ENCODE assay signal across 11 cellular contexts in the genomic region with DNA sequence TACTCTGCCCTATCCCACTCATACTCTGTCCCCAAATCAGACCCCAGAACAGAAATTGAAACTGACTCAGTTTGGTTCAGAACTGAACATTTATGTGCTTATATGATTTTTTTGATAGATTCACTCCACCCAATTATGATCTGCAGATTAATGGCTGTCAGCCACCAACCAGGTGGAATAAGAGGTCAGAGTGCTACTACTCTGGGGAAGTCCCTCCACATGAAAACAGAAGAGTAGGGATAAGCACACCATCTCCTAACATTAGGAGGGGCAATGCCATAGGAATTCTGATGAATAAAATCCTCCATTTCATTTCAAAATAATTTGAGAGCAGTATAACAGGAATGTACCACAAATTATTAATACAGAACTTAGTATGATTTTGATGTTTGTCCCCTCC.
"Had no signal": no experiment of that assay in that cellular context is flagged by ENCODE, and none has a peak within 500 bp of the region (broad histone marks: within the 10 kb centered on the region; RNA-seq: fewer than 3 reads in every experiment).

No MANE protein-coding gene starts in this region.

- H3K4me3 ChIP-seq: GM23248, GM23338, HAP-1 had no signal

- H3K9me3 ChIP-seq: HAP-1 had no signal

- H3K27ac ChIP-seq: GM23248 had no signal

- H3K36me3 ChIP-seq: HAP-1 had no signal

- DNase-seq: GM23248, GOT3, H7, H9, HCEC 1CT, HFFc6 had no signal

- H3K9ac ChIP-seq: GM23248 had no signal

- H3K4me1 ChIP-seq: HAP-1 had no signal

- FAIRE-seq: H1, H54 had no signal

- H2AFZ ChIP-seq: GM23248, GM23338 had no signal

- H3K4me2 ChIP-seq: GM23338 had no signal

- ATAC-seq: GM23338, HCT116 had no signal
